Comparison of ENCODE assay signal across 9 cellular contexts in the genomic region with DNA sequence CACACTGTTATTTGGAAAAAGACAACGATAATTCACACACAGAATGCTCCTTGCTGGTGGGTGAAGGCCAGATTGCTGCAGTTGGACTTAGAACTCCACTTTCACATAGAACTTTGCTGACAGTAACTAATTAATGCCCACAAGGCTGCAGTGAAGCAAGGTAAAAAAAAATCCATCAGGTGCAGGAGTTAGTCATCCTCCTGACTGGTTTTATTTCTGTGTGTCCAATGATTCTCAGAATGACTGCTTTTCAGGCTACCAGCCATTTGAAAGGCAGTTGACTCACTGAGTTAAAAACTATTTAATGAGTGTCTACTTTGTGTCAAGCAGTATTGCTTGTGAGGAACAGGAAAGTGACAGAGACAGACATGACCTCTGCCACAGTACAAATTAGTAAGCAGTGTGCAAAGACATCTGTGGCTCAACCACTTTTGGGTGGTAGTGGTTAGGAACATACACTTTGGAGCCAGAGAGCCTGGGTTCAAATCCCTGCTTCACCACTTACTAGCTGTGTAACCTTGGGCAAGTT. TPM values are rescaled to one million over a fixed set of nuclear protein-coding genes. Genes with fewer than 3 reads are reported as not detected.
DNase-seq lines count a peak whose midpoint lies in the region; ATAC-seq and TF ChIP-seq lines count a peak whose summit lies in the region.
"Had no signal": no experiment of that assay in that cellular context is flagged by ENCODE, and none has a peak within 500 bp of the region (broad histone marks: within the 10 kb centered on the region; RNA-seq: fewer than 3 reads in every experiment).

No MANE protein-coding gene starts in this region.

- no peak overlapping the region for H3K4me3 Mint-ChIP-seq in Calu3 (ENCODE audit: low read depth, unreplicated experiment)
- H3K4me3 Mint-ChIP-seq in activated naive CD8-positive, alpha-beta T cell treated with anti-CD3 and anti-CD28 coated beads, Interleukin-2, amount 10 ng/mL, durations not matched to agents 7 days and 5 days, result no peak overlapping the region
- H3K4me3 Mint-ChIP-seq: dendritic cell treated with granulocyte-macrophage colony-stimulating factor and Interleukin-4, amounts not matched to agents 40 ng/mL and 50 ng/mL, for 4 days had no signal

- intact Hi-C loops in Calu3 (cut with micrococcal nuclease; ENCODE audit: unreplicated experiment), result loop anchor here (2.0 kb wide), 1 partner anchor 20 kb away; no protein-coding TSS in a partner anchor
- intact Hi-C loops in upper lobe of right lung (cut with DNase I), result no loop called here
- intact Hi-C loops in head of caudate nucleus (cut with DNase I), result no loop called here

- no peaks in the 10 kb centered on the region for H3K27me3 ChIP-seq in upper lobe of right lung

- no peaks in the 10 kb centered on the region for H3K36me3 ChIP-seq in upper lobe of right lung

- DNase-seq in Calu3 (peak; percentile 6), upper lobe of right lung (no peak), midbrain (lab: John Stamatoyannopoulos, UW) (no peak), head of caudate nucleus (no peak), NCI-H2196 treated with DMSO at 0.1 percent for 48 hours (lab: John Stamatoyannopoulos, UW; ENCODE audit: unreplicated experiment) (no peak)
- DNase-seq in activated naive CD8-positive, alpha-beta T cell treated with anti-CD3 and anti-CD28 coated beads, Interleukin-2, amount 10 ng/mL, durations not matched to agents 7 days and 5 days, result no peak

- peaks cover 32% of the 10 kb centered on the region for H3K4me1 Mint-ChIP-seq in Calu3 (ENCODE audit: low read depth, unreplicated experiment)
- H3K4me1 Mint-ChIP-seq in activated naive CD8-positive, alpha-beta T cell treated with anti-CD3 and anti-CD28 coated beads, Interleukin-2, amount 10 ng/mL, durations not matched to agents 7 days and 5 days, result peaks cover 71% of the 10 kb centered on the region

- no peaks in the 10 kb centered on the region for H3K27me3 Mint-ChIP-seq in Calu3 (ENCODE audit: unreplicated experiment)
- no peaks in the 10 kb centered on the region for H3K27me3 Mint-ChIP-seq in activated naive CD8-positive, alpha-beta T cell treated with anti-CD3 and anti-CD28 coated beads, Interleukin-2, amount 10 ng/mL, durations not matched to agents 7 days and 5 days
- H3K27me3 Mint-ChIP-seq: dendritic cell treated with granulocyte-macrophage colony-stimulating factor and Interleukin-4, amounts not matched to agents 40 ng/mL and 50 ng/mL, for 4 days had no signal

- no peak overlapping the region for H3K27ac Mint-ChIP-seq in Calu3 (ENCODE audit: unreplicated experiment)
- no peak overlapping the region for H3K27ac Mint-ChIP-seq in activated naive CD8-positive, alpha-beta T cell treated with anti-CD3 and anti-CD28 coated beads, Interleukin-2, amount 10 ng/mL, durations not matched to agents 7 days and 5 days
- H3K27ac Mint-ChIP-seq: dendritic cell treated with granulocyte-macrophage colony-stimulating factor and Interleukin-4, amounts not matched to agents 40 ng/mL and 50 ng/mL, for 4 days had no signal

- no TSS peak for BruUV-seq in Calu3 (replicated peaks; lab: Mats Ljungman, UMichigan)

- CTCF ChIA-PET in Calu3 (lab: Charles Lee), result no interaction called here

- peaks cover 2% of the 10 kb centered on the region for H3K36me3 Mint-ChIP-seq in Calu3 (ENCODE audit: insufficient read depth, unreplicated experiment)
- H3K36me3 Mint-ChIP-seq in activated naive CD8-positive, alpha-beta T cell treated with anti-CD3 and anti-CD28 coated beads, Interleukin-2, amount 10 ng/mL, durations not matched to agents 7 days and 5 days, result peaks cover 12% of the 10 kb centered on the region

- H3K4me1 ChIP-seq in upper lobe of right lung, result peaks cover 48% of the 10 kb centered on the region

- H3K9me3 ChIP-seq in upper lobe of right lung, result no peaks in the 10 kb centered on the region

- no peaks in the 10 kb centered on the region for H3K9me3 Mint-ChIP-seq in Calu3 (ENCODE audit: low read depth, unreplicated experiment)
- H3K9me3 Mint-ChIP-seq in activated naive CD8-positive, alpha-beta T cell treated with anti-CD3 and anti-CD28 coated beads, Interleukin-2, amount 10 ng/mL, durations not matched to agents 7 days and 5 days, result no peaks in the 10 kb centered on the region
- H3K9me3 Mint-ChIP-seq: dendritic cell treated with granulocyte-macrophage colony-stimulating factor and Interleukin-4, amounts not matched to agents 40 ng/mL and 50 ng/mL, for 4 days had no signal

- TF ChIP-seq CTCF in Calu3 (IDR thresholded peaks at IDR 0.05; ENCODE audit: unreplicated experiment) (no peak), upper lobe of right lung (IDR thresholded peaks at IDR 0.05) (no peak)

- ATAC-seq in GM19467 (IDR thresholded peaks at IDR 0.05; ENCODE audit: unreplicated experiment) (peak; percentile 58), HG03520 (IDR thresholded peaks at IDR 0.05; ENCODE audit: unreplicated experiment) (peak; percentile 66), upper lobe of right lung (peak; percentile 52)
- ATAC-seq in activated naive CD8-positive, alpha-beta T cell treated with anti-CD3 and anti-CD28 coated beads, Interleukin-2, amount 10 ng/mL, durations not matched to agents 7 days and 5 days (ENCODE audit: low read depth), result peak; percentile 57

- POLR2A ChIA-PET in activated naive CD8-positive, alpha-beta T cell treated with anti-CD3 and anti-CD28 coated beads, Interleukin-2, amount 10 ng/mL, durations not matched to agents 7 days and 5 days (lab: Charles Lee), result no interaction called here

- H3K27ac ChIP-seq in upper lobe of right lung, result no peak overlapping the region

- H3K4me3 ChIP-seq in upper lobe of right lung, result no peak overlapping the region

RNA-seq across cellular contexts. Expression of gene ELOVL5, which starts 41.9 kb away (rescaled TPM):
- total RNA-seq in Calu3 (2022) (95.7 and 114 TPM in 2 replicates), upper lobe of right lung (80.4 TPM)
- total RNA-seq in activated naive CD8-positive, alpha-beta T cell treated with anti-CD3 and anti-CD28 coated beads, Interleukin-2, amount 10 ng/mL, durations not matched to agents 7 days and 5 days, result 100 to 1,000 TPM; 101 to 110 TPM
